ENCODE assay signal across 11 cellular contexts in the genomic region with DNA sequence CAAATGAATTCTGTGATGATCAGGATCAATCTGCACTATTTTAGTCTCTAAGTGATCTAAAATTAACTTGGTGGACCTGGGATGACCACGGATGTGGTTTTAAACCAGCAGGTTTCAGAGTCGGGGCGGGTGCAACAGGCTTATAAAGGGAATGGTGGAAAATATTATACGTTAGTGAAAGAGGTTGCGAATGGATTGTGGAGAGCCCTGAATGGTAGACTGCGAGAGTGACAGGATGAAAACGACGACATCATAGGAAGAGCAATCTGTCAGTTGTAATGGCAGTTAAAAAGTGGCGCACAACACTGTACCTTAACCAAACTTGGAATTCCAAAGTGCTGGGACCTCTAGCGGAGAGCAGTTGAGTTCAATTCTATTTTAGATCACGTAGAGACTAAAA.
DNase-seq lines count a peak whose midpoint lies in the region; TF ChIP-seq lines count a peak whose summit lies in the region.
"Had no signal": no experiment of that assay in that cellular context is flagged by ENCODE, and none has a peak within 500 bp of the region (broad histone marks: within the 10 kb centered on the region; RNA-seq: fewer than 3 reads in every experiment).

No MANE protein-coding gene starts in this region.

- H3K4me3 Mint-ChIP-seq in T-helper 2 cell treated with Interferon-gamma antibody and Interleukin-4, amounts not matched to agents 5 μg/mL and 100 μg/mL, for 36 hours, result peak overlapping the region; percentile 76
- H3K4me3 Mint-ChIP-seq in activated naive CD8-positive, alpha-beta T cell, result peak overlapping the region; percentile 77
- peak overlapping the region; percentile 71 for H3K4me3 Mint-ChIP-seq in nephron progenitor cell

- H3K36me3 Mint-ChIP-seq in T-helper 2 cell treated with Interferon-gamma antibody and Interleukin-4, amounts not matched to agents 5 μg/mL and 100 μg/mL, for 36 hours (ENCODE audit: low read depth), result peaks cover 29% of the 10 kb centered on the region
- peaks cover 3% of the 10 kb centered on the region for H3K36me3 Mint-ChIP-seq in activated naive CD8-positive, alpha-beta T cell
- peaks cover 27% of the 10 kb centered on the region for H3K36me3 Mint-ChIP-seq in nephron progenitor cell (ENCODE audit: low read depth)

- no peaks in the 10 kb centered on the region for H3K27me3 Mint-ChIP-seq in T-helper 2 cell treated with Interferon-gamma antibody and Interleukin-4, amounts not matched to agents 5 μg/mL and 100 μg/mL, for 36 hours (ENCODE audit: low read depth)
- no peaks in the 10 kb centered on the region for H3K27me3 Mint-ChIP-seq in activated naive CD8-positive, alpha-beta T cell
- H3K27me3 Mint-ChIP-seq in nephron progenitor cell (ENCODE audit: low read depth, poor library complexity), result no peaks in the 10 kb centered on the region

- DNase-seq in T-helper 2 cell treated with Interferon-gamma antibody and Interleukin-4, amounts not matched to agents 5 μg/mL and 100 μg/mL, for 36 hours (ENCODE audit: low spot score), result no peak
- DNase-seq in T-helper 2 cell (no peak), GM20000 (ENCODE audit: low spot score) (no peak), nephron progenitor cell (no peak), C1 segment of cervical spinal cord (lab: John Stamatoyannopoulos, UW) (no peak), NCI-H345 (lab: John Stamatoyannopoulos, UW) (no peak), NCI-H69 (lab: John Stamatoyannopoulos, UW) (no peak)
- DNase-seq: adrenal gland; effector CD4-positive, alpha-beta T cell; NCI-H2171 treated with DMSO at 0.1 percent for 48 hours had no signal

- peak; percentile 7 for TF ChIP-seq CTCF in GM20000 (IDR thresholded peaks at IDR 0.05; ENCODE audit: extremely low read depth, missing control alignments)
- TF ChIP-seq CTCF in nephron progenitor cell (IDR thresholded peaks at IDR 0.05), result no peak

- no peaks in the 10 kb centered on the region for H3K9me3 Mint-ChIP-seq in T-helper 2 cell treated with Interferon-gamma antibody and Interleukin-4, amounts not matched to agents 5 μg/mL and 100 μg/mL, for 36 hours
- no peaks in the 10 kb centered on the region for H3K9me3 Mint-ChIP-seq in activated naive CD8-positive, alpha-beta T cell (ENCODE audit: low read depth)
- H3K9me3 Mint-ChIP-seq in nephron progenitor cell, result peaks cover 6% of the 10 kb centered on the region

- H3K4me1 Mint-ChIP-seq in T-helper 2 cell treated with Interferon-gamma antibody and Interleukin-4, amounts not matched to agents 5 μg/mL and 100 μg/mL, for 36 hours (ENCODE audit: low read depth), result peaks cover 21% of the 10 kb centered on the region
- H3K4me1 Mint-ChIP-seq in activated naive CD8-positive, alpha-beta T cell (ENCODE audit: low read depth), result peaks cover 22% of the 10 kb centered on the region
- H3K4me1 Mint-ChIP-seq in nephron progenitor cell, result peaks cover 20% of the 10 kb centered on the region

- H3K27ac Mint-ChIP-seq in T-helper 2 cell treated with Interferon-gamma antibody and Interleukin-4, amounts not matched to agents 5 μg/mL and 100 μg/mL, for 36 hours, result peak overlapping the region; percentile 56
- no peak overlapping the region for H3K27ac Mint-ChIP-seq in activated naive CD8-positive, alpha-beta T cell
- no peak overlapping the region for H3K27ac Mint-ChIP-seq in nephron progenitor cell
